Comparison of ENCODE assay signal across 10 cellular contexts in the genomic region with DNA sequence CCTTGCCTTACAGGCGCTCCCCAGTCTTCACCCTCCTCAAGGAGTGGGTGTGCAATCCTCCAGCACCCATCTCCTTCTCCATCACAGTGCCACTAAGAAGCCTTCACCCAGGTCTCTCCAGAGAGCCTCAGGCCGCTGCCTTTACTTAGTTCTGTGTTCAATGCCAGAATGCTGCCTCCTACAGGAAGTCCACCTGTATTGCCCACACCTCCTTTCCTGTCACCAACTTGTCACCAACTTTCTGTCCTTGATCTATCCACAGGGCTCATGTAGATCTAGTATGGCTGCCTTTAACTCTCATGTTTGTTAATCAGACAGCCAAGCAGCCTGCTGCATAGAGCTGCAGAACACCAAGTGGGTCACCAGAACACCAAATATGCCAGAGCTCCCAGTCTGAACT. TPM values are rescaled to one million over a fixed set of nuclear protein-coding genes. Genes with fewer than 3 reads are reported as not detected.
DNase-seq lines count a peak whose midpoint lies in the region; ATAC-seq, FAIRE-seq and TF ChIP-seq lines count a peak whose summit lies in the region.
"Had no signal": no experiment of that assay in that cellular context is flagged by ENCODE, and none has a peak within 500 bp of the region (broad histone marks: within the 10 kb centered on the region; RNA-seq: fewer than 3 reads in every experiment).

No MANE protein-coding gene starts in this region.

- DNase-seq in MCF 10A (ENCODE audit: unreplicated experiment): peak; percentile 29
- no peak for DNase-seq in breast epithelium (ENCODE audit: low spot score in 2 of 2)
- peak; percentile 31 for DNase-seq in PC-3
- DNase-seq in epithelial cell of proximal tubule (ENCODE audit: low read depth): no peak
- DNase-seq in stimulated activated naive CD8-positive, alpha-beta T cell treated with anti-CD3 and anti-CD28 coated beads, Interleukin-15, amount 100 ng/mL, for 72 hours: peak; percentile 54 to 62
- no peak for DNase-seq in kidney glomerular epithelial cell (lab: John Stamatoyannopoulos, UW)
- DNase-seq in pancreas: no peak

- peak; percentile 33 for TF ChIP-seq CTCF in MCF 10A (IDR thresholded peaks at IDR 0.05; ENCODE audit: unreplicated experiment)
- no peak for TF ChIP-seq CTCF in breast epithelium (IDR thresholded peaks at IDR 0.05)
- TF ChIP-seq CTCF in PC-3 (conservative IDR thresholded peaks at IDR 0.05; ENCODE audit: low read depth, low read length): peak; percentile 57
- peak; percentile 67 for TF ChIP-seq CTCF in epithelial cell of proximal tubule (conservative IDR thresholded peaks at IDR 0.05; ENCODE audit: low read depth, low read length)
- TF ChIP-seq CTCF in pancreas (IDR thresholded peaks at IDR 0.05): no peak

- H3K36me3 ChIP-seq in breast epithelium (no peaks in the 10 kb centered on the region), PC-3 (ENCODE audit: low read depth, low read length) (no peaks in the 10 kb centered on the region), pancreas (no peaks in the 10 kb centered on the region)

- no peaks in the 10 kb centered on the region for H3K36me3 Mint-ChIP-seq in MCF 10A (ENCODE audit: insufficient read depth, unreplicated experiment)

- H3K4me1 Mint-ChIP-seq in MCF 10A (ENCODE audit: insufficient read depth, unreplicated experiment): peaks cover 17% of the 10 kb centered on the region
- peaks cover 65% of the 10 kb centered on the region for H3K4me1 Mint-ChIP-seq in stimulated activated naive CD8-positive, alpha-beta T cell treated with anti-CD3 and anti-CD28 coated beads, Interleukin-15, amount 100 ng/mL, for 72 hours

- no peaks in the 10 kb centered on the region for H4K20me1 ChIP-seq in PC-3 (ENCODE audit: low read length)

- no peaks in the 10 kb centered on the region for H3K9me2 ChIP-seq in PC-3 (replicated peaks; ENCODE audit: low read length)

- 62 to 64% methylated on average over 2 of the region's 2 CpGs for WGBS in pancreas, 2 donors

- H3F3A ChIP-seq in PC-3 (ENCODE audit: low read length, unreplicated experiment): no peaks in the 10 kb centered on the region

- POLR2A ChIA-PET in MCF 10A (lab: Yijun Ruan, JAX): interaction anchor here (1.5 kb wide), 1 partner anchor 13 kb away, joined by 6 read pairs; no protein-coding TSS in a partner anchor
- POLR2A ChIA-PET in PC-3 (lab: Charles Lee; ENCODE audit: unreplicated experiment): no interaction called here

- CTCF ChIA-PET in MCF 10A (lab: Yijun Ruan, JAX) (interaction anchor here (0.7 to 18.9 kb wide), 3 partner anchors 12 to 126 kb away, joined by 3 to 215 read pairs (median 3); partner anchors contain the start of gene NCR3), PC-3 (lab: Charles Lee) (interaction anchor here (0.6 kb wide), 1 partner anchor 78 kb away, joined by 3 read pairs; no protein-coding TSS in a partner anchor)

- no TSS peak for BruUV-seq in MCF 10A (replicated peaks; lab: Mats Ljungman, UMichigan)
- BruUV-seq in PC-3 (replicated peaks; lab: Mats Ljungman, UMichigan): no TSS peak

- no peak for TF ChIP-seq POLR2A in breast epithelium (IDR thresholded peaks at IDR 0.05)

- no peak overlapping the region for H3K9ac ChIP-seq in PC-3 (ENCODE audit: low read length)

- no peak for ATAC-seq in PC-3
- peak; percentile 39 for ATAC-seq in stimulated activated naive CD8-positive, alpha-beta T cell treated with anti-CD3 and anti-CD28 coated beads, Interleukin-15, amount 100 ng/mL, for 72 hours
- no peak for ATAC-seq in GM19351 (IDR thresholded peaks at IDR 0.05; ENCODE audit: unreplicated experiment)
- no peak for ATAC-seq in pancreas

- H3K27ac ChIP-seq in breast epithelium (no peak overlapping the region), PC-3 (ENCODE audit: low read length) (no peak overlapping the region), pancreas (peak overlapping the region in 2 of 4 donors; percentile 8 to 17)
- H3K27ac ChIP-seq: VCaP had no signal

- H3K27me3 ChIP-seq in breast epithelium (no peaks in the 10 kb centered on the region), PC-3 (ENCODE audit: low read length) (no peaks in the 10 kb centered on the region), pancreas (no peaks in the 10 kb centered on the region)

- H3K4me3 ChIP-seq in breast epithelium: no peak overlapping the region
- no peak overlapping the region for H3K4me3 ChIP-seq in PC-3 (ENCODE audit: low read length)
- no peak overlapping the region for H3K4me3 ChIP-seq in epithelial cell of proximal tubule (ENCODE audit: low read depth, low read length)
- H3K4me3 ChIP-seq in pancreas: no peak overlapping the region

- H3K27ac Mint-ChIP-seq in MCF 10A (ENCODE audit: low read depth, unreplicated experiment): no peak overlapping the region
- H3K27ac Mint-ChIP-seq in stimulated activated naive CD8-positive, alpha-beta T cell treated with anti-CD3 and anti-CD28 coated beads, Interleukin-15, amount 100 ng/mL, for 72 hours: peak overlapping the region; percentile 51 to 92

- no peaks in the 10 kb centered on the region for H3K79me2 ChIP-seq in PC-3 (ENCODE audit: low read length)

- no peaks in the 10 kb centered on the region for H3K9me3 Mint-ChIP-seq in MCF 10A (ENCODE audit: unreplicated experiment)
- no peaks in the 10 kb centered on the region for H3K9me3 Mint-ChIP-seq in stimulated activated naive CD8-positive, alpha-beta T cell treated with anti-CD3 and anti-CD28 coated beads, Interleukin-15, amount 100 ng/mL, for 72 hours

- H3K9me3 ChIP-seq in breast epithelium (no peaks in the 10 kb centered on the region), PC-3 (ENCODE audit: low read length) (no peaks in the 10 kb centered on the region), pancreas (no peaks in the 10 kb centered on the region)

- FAIRE-seq in pancreas (lab: Jason Lieb, UNC): no peak

- H3K4me1 ChIP-seq in breast epithelium (no peaks in the 10 kb centered on the region), PC-3 (ENCODE audit: insufficient read depth, low read length) (peaks cover 4% of the 10 kb centered on the region; the same call in 1 of the 2 replicates), pancreas (peaks cover 0 to 6% (median 2%) of the 10 kb centered on the region in 3 donors)

- intact Hi-C loops in MCF 10A (cut with micrococcal nuclease): no loop called here
- intact Hi-C loops in breast epithelium (cut with DNase I; ENCODE audit: low total_unique reads): no loop called here
- intact Hi-C loops in PC-3 (cut with micrococcal nuclease): no loop called here
- intact Hi-C loops in pancreas (cut with DNase I): no loop called here

- no peak overlapping the region for H3K4me2 ChIP-seq in PC-3 (ENCODE audit: low read length)

- H2AFZ ChIP-seq in PC-3 (ENCODE audit: low read length): no peak overlapping the region

- no peaks in the 10 kb centered on the region for H3K27me3 Mint-ChIP-seq in MCF 10A (ENCODE audit: insufficient read depth, unreplicated experiment)
- H3K27me3 Mint-ChIP-seq in stimulated activated naive CD8-positive, alpha-beta T cell treated with anti-CD3 and anti-CD28 coated beads, Interleukin-15, amount 100 ng/mL, for 72 hours: no peaks in the 10 kb centered on the region

- H3K4me3 Mint-ChIP-seq in MCF 10A (ENCODE audit: unreplicated experiment): no peak overlapping the region
- peak overlapping the region; percentile 82 to 88 for H3K4me3 Mint-ChIP-seq in stimulated activated naive CD8-positive, alpha-beta T cell treated with anti-CD3 and anti-CD28 coated beads, Interleukin-15, amount 100 ng/mL, for 72 hours

RNA-seq across cellular contexts. Expression of gene LST1, which starts 0.5 kb away (rescaled TPM):
- not detected in 2 replicates for total RNA-seq in MCF 10A (2022)
- 10 to 100 TPM in 1 of 3 donors, 1 to 10 TPM in 2; 8.8 to 10.7 (median 9.8) TPM for total RNA-seq in breast epithelium
- total RNA-seq in PC-3 (2014; rRNA removed): not detected in 2 replicates
- not detected in 2 replicates for total RNA-seq in epithelial cell of proximal tubule
- total RNA-seq in pancreas: 10 to 100 TPM in 2 of 6 donors, 1 to 10 TPM in 2, under 1 TPM in 2; 0.56 to 12.9 (median 2.6) TPM
- 1 to 10 TPM; 6.0 to 6.2 TPM for polyA plus RNA-seq in pancreas
- polyA plus RNA-seq: neural cell had no signal

RNA-seq across cellular contexts. Expression of gene LTB, which starts 3.3 kb away (rescaled TPM):
- total RNA-seq in MCF 10A (2022): 0.37 TPM in 1 of 2 replicates, not detected in the other
- total RNA-seq in breast epithelium: 1 to 10 TPM in 1 of 3 donors, under 1 TPM in 1, not detected in 1; 0.96 to 1.0 TPM
- total RNA-seq in PC-3 (2014; rRNA removed): 1.5 TPM in 1 of 2 replicates, not detected in the other
- 12.0 and 50.8 TPM in 2 replicates for total RNA-seq in epithelial cell of proximal tubule
- total RNA-seq in pancreas: 10 to 100 TPM in 1 of 6 donors, 1 to 10 TPM in 3, under 1 TPM in 2; 0.71 to 19.4 (median 1.9) TPM
- 1 to 10 TPM; 1.4 to 7.3 TPM for polyA plus RNA-seq in pancreas
- polyA plus RNA-seq: neural cell had no signal

RNA-seq across cellular contexts. Expression of gene NCR3, which starts 7.3 kb away (rescaled TPM):
- total RNA-seq in MCF 10A (2022) (not detected in 2 replicates), breast epithelium (not detected), PC-3 (2014; rRNA removed) (0.26 TPM in 1 of 2 replicates, not detected in the other), epithelial cell of proximal tubule (not detected in 2 replicates), pancreas (under 1 TPM in 1 of 6 donors, not detected in 5; 0.28 TPM)
- not detected for polyA plus RNA-seq in pancreas
- polyA plus RNA-seq: neural cell had no signal

RNA-seq across cellular contexts. Expression of gene TNF, which starts 10.2 kb away (rescaled TPM):
- not detected in 2 replicates for total RNA-seq in MCF 10A (2022)
- under 1 TPM in 2 of 3 donors, not detected in 1; 0.33 to 0.73 TPM for total RNA-seq in breast epithelium
- not detected in 2 replicates for total RNA-seq in PC-3 (2014; rRNA removed)
- total RNA-seq in epithelial cell of proximal tubule: 13.9 and 14.2 TPM in 2 replicates
- under 1 TPM in 5 of 6 donors, not detected in 1; 0.29 to 0.87 (median 0.58) TPM for total RNA-seq in pancreas
- under 1 TPM; 0.11 to 0.42 TPM for polyA plus RNA-seq in pancreas
- polyA plus RNA-seq: neural cell had no signal

RNA-seq across cellular contexts. Expression of gene LTA, which starts 13.4 kb away (rescaled TPM):
- total RNA-seq in MCF 10A (2022) (not detected in 2 replicates), breast epithelium (under 1 TPM in 1 of 3 donors, not detected in 2; 0.29 TPM), PC-3 (2014; rRNA removed) (not detected in 2 replicates), epithelial cell of proximal tubule (not detected in 2 replicates), pancreas (1 to 10 TPM in 1 of 6 donors, under 1 TPM in 1, not detected in 4; 0.12 to 1.3 TPM)
- polyA plus RNA-seq in pancreas: under 1 TPM; 0.05 to 0.15 TPM
- polyA plus RNA-seq: neural cell had no signal

Comparison
In these comparisons a context has a peak if more than half of its experiments do, and no peak if none do; other contexts are left out.
1. DNase-seq: peak in MCF 10A (single experiment), PC-3 (single experiment) and stimulated activated naive CD8-positive, alpha-beta T cell treated with anti-CD3 and anti-CD28 coated beads, Interleukin-15, amount 100 ng/mL, for 72 hours (2 of 2); none in breast epithelium (0 of 2), epithelial cell of proximal tubule (single experiment), kidney glomerular epithelial cell (single experiment) and pancreas (0 of 6).
2. CTCF ChIP-seq: peak in MCF 10A (single experiment), PC-3 (single experiment) and epithelial cell of proximal tubule (single experiment); none in breast epithelium (0 of 3) and pancreas (0 of 4).